In the genomic region with DNA sequence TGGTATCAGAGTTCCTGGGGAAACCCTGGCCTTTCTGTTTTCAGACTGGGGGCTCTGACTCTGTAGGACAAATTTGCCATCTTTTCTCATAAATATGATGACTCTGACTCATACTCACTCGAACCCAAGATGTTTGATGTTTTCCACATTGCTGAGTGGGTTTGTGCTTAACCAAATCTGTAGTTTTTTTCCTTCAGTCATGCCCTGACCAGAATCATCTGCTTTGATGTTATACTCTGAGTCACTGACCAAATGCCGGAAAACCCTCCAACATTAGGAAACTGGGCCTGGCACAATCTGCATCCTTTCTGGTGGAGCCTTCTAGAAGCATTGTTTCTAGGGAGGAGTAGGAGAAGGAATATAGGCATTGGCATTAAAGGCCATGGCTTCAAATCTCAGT, we compare ENCODE assay signal across 10 cellular contexts.
A peak's percentile ranks its signal among the peaks of the same experiment; 100 is the strongest.
DNase-seq lines count a peak whose midpoint lies in the region; ATAC-seq and TF ChIP-seq lines count a peak whose summit lies in the region.
"Had no signal": no experiment of that assay in that cellular context is flagged by ENCODE, and none has a peak within 500 bp of the region (broad histone marks: within the 10 kb centered on the region; RNA-seq: fewer than 3 reads in every experiment).

No MANE protein-coding gene starts in this region.

- peaks cover 35% of the 10 kb centered on the region for H3K4me1 Mint-ChIP-seq in type B pancreatic cell (ENCODE audit: unreplicated experiment)

- no peak overlapping the region for H3K27ac Mint-ChIP-seq in type B pancreatic cell

- DNase-seq in Daoy (ENCODE audit: low read depth) (peak; percentile 70), M059J (ENCODE audit: low read depth) (peak; percentile 70), choroid plexus epithelial cell (ENCODE audit: low read depth) (peak; percentile 92), omental fat pad (ENCODE audit: low spot score) (no peak), type B pancreatic cell (ENCODE audit: extremely low spot score, unreplicated experiment) (no peak), GM10248 (ENCODE audit: extremely low spot score) (no peak), NCI-H128 (lab: John Stamatoyannopoulos, UW; ENCODE audit: unreplicated experiment) (no peak), NCI-H446 (lab: John Stamatoyannopoulos, UW) (no peak)
- DNase-seq: DMS153, psoas muscle had no signal

- ATAC-seq in omental fat pad (ENCODE audit: low FRiP score): peak; percentile 69
- ATAC-seq: psoas muscle had no signal

- CTCF ChIA-PET in GM10248 (lab: Yijun Ruan, JAX): interaction anchor here (2.2 to 2.9 kb wide), 2 partner anchors 8 to 10 kb away, joined by 4 to 9 read pairs; no protein-coding TSS in a partner anchor

- no peak for TF ChIP-seq CTCF in choroid plexus epithelial cell (conservative IDR thresholded peaks at IDR 0.05; ENCODE audit: low read depth, low read length)
- no peak for TF ChIP-seq CTCF in omental fat pad (IDR thresholded peaks at IDR 0.05)
- no peak for TF ChIP-seq CTCF in type B pancreatic cell (conservative IDR thresholded peaks at IDR 0.05)
- no peak for TF ChIP-seq CTCF in GM10248 (IDR thresholded peaks at IDR 0.05; ENCODE audit: control extremely low read depth, extremely low read depth, low read depth, missing control alignments)

- POLR2A ChIA-PET in GM10248 (lab: Yijun Ruan, JAX): no interaction called here

- H3K4me3 ChIP-seq in choroid plexus epithelial cell (ENCODE audit: low read depth, low read length): no peak overlapping the region
- H3K4me3 ChIP-seq: psoas muscle had no signal

- no peaks in the 10 kb centered on the region for H3K9me3 Mint-ChIP-seq in type B pancreatic cell

- H3K27me3 Mint-ChIP-seq in type B pancreatic cell: peaks cover 3% of the 10 kb centered on the region

- H3K4me3 Mint-ChIP-seq in type B pancreatic cell: no peak overlapping the region

- H3K36me3 Mint-ChIP-seq in type B pancreatic cell: no peaks in the 10 kb centered on the region

Comparison
In these comparisons a context has a peak if more than half of its experiments do, and no peak if none do; other contexts are left out.
1. DNase-seq: peak in Daoy (single experiment), M059J (single experiment) and choroid plexus epithelial cell (single experiment); none in omental fat pad (single experiment), type B pancreatic cell (single experiment), GM10248 (single experiment), NCI-H128 (single experiment) and NCI-H446 (0 of 2).